ENCODE assay signal across 9 cellular contexts in the genomic region with DNA sequence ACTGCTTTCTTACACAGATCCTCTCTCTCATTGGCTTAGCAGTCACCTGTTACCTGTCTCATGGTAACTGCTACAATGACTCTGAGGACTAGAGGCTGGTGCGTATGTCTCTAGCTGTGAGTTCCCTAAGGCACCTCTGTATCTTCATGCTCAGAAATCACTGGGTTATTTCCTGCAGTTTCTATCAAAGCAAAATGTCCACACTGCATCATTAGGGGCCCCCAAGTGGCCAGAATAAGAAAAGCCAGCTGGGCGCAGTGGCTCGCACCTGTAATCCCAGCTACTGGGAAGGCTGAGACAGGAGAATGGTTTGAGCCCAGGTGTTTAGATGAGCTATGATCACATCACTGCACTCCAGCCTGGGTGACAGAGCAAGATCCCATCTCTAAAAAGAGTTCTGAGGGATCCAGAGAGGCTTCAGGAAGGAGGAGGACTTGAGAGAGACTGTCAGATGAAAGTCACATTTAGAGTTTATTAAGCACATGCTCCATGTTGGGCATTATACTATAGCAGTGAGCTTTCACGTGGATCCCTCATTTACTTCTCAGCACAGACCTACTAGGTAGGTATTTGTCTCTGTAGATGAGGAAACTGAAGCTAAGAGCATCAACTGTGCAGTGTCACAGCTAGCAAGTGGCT. TPM values are rescaled to one million over a fixed set of nuclear protein-coding genes. Genes with fewer than 3 reads are reported as not detected.
DNase-seq lines count a peak whose midpoint lies in the region; ATAC-seq and TF ChIP-seq lines count a peak whose summit lies in the region.
"Had no signal": no experiment of that assay in that cellular context is flagged by ENCODE, and none has a peak within 500 bp of the region (broad histone marks: within the 10 kb centered on the region; RNA-seq: fewer than 3 reads in every experiment).

No MANE protein-coding gene starts in this region.

- peak overlapping the region; percentile 74 for H3K4me3 Mint-ChIP-seq in type B pancreatic cell

- H3K4me1 Mint-ChIP-seq in type B pancreatic cell (ENCODE audit: unreplicated experiment) = peaks cover 12% of the 10 kb centered on the region

- TF ChIP-seq POLR2A in GM18505 (IDR thresholded peaks at IDR 0.05; ENCODE audit: borderline replicate concordance, extremely low read depth, insufficient read depth, insufficient read length) = no peak

- no peak overlapping the region for H3K4me3 ChIP-seq in AG10803 (ENCODE audit: low read length)

- H3K36me3 Mint-ChIP-seq in type B pancreatic cell = no peaks in the 10 kb centered on the region

- ATAC-seq in GM18505 (IDR thresholded peaks at IDR 0.05; ENCODE audit: unreplicated experiment) = no peak
- ATAC-seq in GM21528 (IDR thresholded peaks at IDR 0.05; ENCODE audit: low FRiP score, unreplicated experiment) = no peak

- no peaks in the 10 kb centered on the region for H3K9me3 Mint-ChIP-seq in type B pancreatic cell

- TF ChIP-seq CTCF in AG10803 (conservative IDR thresholded peaks at IDR 0.05; ENCODE audit: low read length) = peak; percentile 74
- peak; percentile 84 for TF ChIP-seq CTCF in GM10248 (IDR thresholded peaks at IDR 0.05; ENCODE audit: control extremely low read depth, extremely low read depth, low read depth, missing control alignments)
- TF ChIP-seq CTCF in type B pancreatic cell (conservative IDR thresholded peaks at IDR 0.05) = peak; percentile 83

- POLR2A ChIA-PET in GM10248 (lab: Yijun Ruan, JAX) = interaction anchor here (1.1 to 1.4 kb wide), 3 partner anchors 19 to 22 kb away, joined by 4 to 10 read pairs (median 7); no protein-coding TSS in a partner anchor

- peak overlapping the region; percentile 88 for H3K27ac Mint-ChIP-seq in type B pancreatic cell

- H3K27me3 Mint-ChIP-seq in type B pancreatic cell = no peaks in the 10 kb centered on the region

- DNase-seq in AG10803 (ENCODE audit: low read depth) = no peak
- peak; percentile 61 for DNase-seq in GM10248 (ENCODE audit: extremely low spot score)
- DNase-seq in NCI-H2196 treated with DMSO at 0.1 percent for 48 hours (lab: John Stamatoyannopoulos, UW; ENCODE audit: unreplicated experiment) = peak; percentile 32
- DNase-seq in amniotic epithelial cell (ENCODE audit: low read depth) = peak; percentile 43
- DNase-seq in left kidney (ENCODE audit: low read depth, low spot score) = peak; percentile 77
- no peak for DNase-seq in type B pancreatic cell (ENCODE audit: extremely low spot score, unreplicated experiment)

- CTCF ChIA-PET in GM10248 (lab: Yijun Ruan, JAX) = interaction anchor here (0.7 to 5.8 kb wide), 30 partner anchors 8 to 378 kb away, joined by 3 to 294 read pairs (median 4); partner anchors contain the start of genes DNAJC17, GCHFR, RHOV and ZFYVE19

RNA-seq across cellular contexts. Expression of gene VPS18, which starts 2.3 kb away (rescaled TPM):
- total RNA-seq in type B pancreatic cell (ENCODE audit: low replicate concordance) = 25.6 and 37.2 TPM in 2 replicates

RNA-seq across cellular contexts. Expression of gene RHOV, which starts 17.9 kb away (rescaled TPM):
- 19.3 and 43.3 TPM in 2 replicates for total RNA-seq in type B pancreatic cell (ENCODE audit: low replicate concordance)
- total RNA-seq: subcutaneous adipose tissue had no signal

RNA-seq across cellular contexts. Expression of gene DLL4, which starts 37.2 kb away (rescaled TPM):
- total RNA-seq in type B pancreatic cell (ENCODE audit: low replicate concordance) = 2.9 and 5.9 TPM in 2 replicates

RNA-seq across cellular contexts. Expression of gene SPINT1, which starts 48.1 kb away (rescaled TPM):
- total RNA-seq in type B pancreatic cell (ENCODE audit: low replicate concordance) = 156 and 401 TPM in 2 replicates

Comparison
In these comparisons a context has a peak if more than half of its experiments do, and no peak if none do; other contexts are left out.
1. DNase-seq: peak in GM10248 (single experiment), NCI-H2196 treated with DMSO at 0.1 percent for 48 hours (single experiment), amniotic epithelial cell (single experiment) and left kidney (single experiment); none in AG10803 (single experiment) and type B pancreatic cell (single experiment).
2. Peak in every context shown above with its lines, with median percentiles within 50 percentile points of each other: CTCF ChIP-seq.